ENCODE assay signal across 9 cellular contexts in genomic region chr2:172442072-172442895, GRCh38. TPM values are rescaled to one million over a fixed set of nuclear protein-coding genes. Genes with fewer than 3 reads are reported as not detected.
DNase-seq lines count a peak whose midpoint lies in the region; ATAC-seq, FAIRE-seq and TF ChIP-seq lines count a peak whose summit lies in the region.
"Had no signal": no experiment of that assay in that cellular context is flagged by ENCODE, and none has a peak within 500 bp of the region (broad histone marks: within the 10 kb centered on the region; RNA-seq: fewer than 3 reads in every experiment).

No MANE protein-coding gene starts in this region.

- H3K27me3 ChIP-seq in endothelial cell of umbilical vein (ENCODE audit: control insufficient read depth in 2 of 2, insufficient read depth in 2 of 2, low read length in 2 of 2) (no peaks in the 10 kb centered on the region), thyroid gland (no peaks in the 10 kb centered on the region)

- no TSS peak for BruUV-seq in endothelial cell of umbilical vein (replicated peaks; lab: Mats Ljungman, UMichigan)

- 64 to 75% methylated on average over 10 of the region's 10 CpGs for WGBS in thyroid gland, 2 donors

- no peak overlapping the region for H3K4me3 Mint-ChIP-seq in activated CD8-positive, alpha-beta memory T cell treated with anti-CD3 and anti-CD28 coated beads, Interleukin-2, amount 10 ng/mL, durations not matched to agents 7 days and 5 days

- POLR2A ChIA-PET in endothelial cell of umbilical vein (lab: Charles Lee): no interaction called here

- H3K36me3 Mint-ChIP-seq in activated CD8-positive, alpha-beta memory T cell treated with anti-CD3 and anti-CD28 coated beads, Interleukin-2, amount 10 ng/mL, durations not matched to agents 7 days and 5 days: peaks cover 4% of the 10 kb centered on the region

- no peaks in the 10 kb centered on the region for H3K9me3 ChIP-seq in endothelial cell of umbilical vein (replicated peaks; ENCODE audit: control insufficient read depth, insufficient read depth, low read length)
- no peaks in the 10 kb centered on the region for H3K9me3 ChIP-seq in thyroid gland

- FAIRE-seq in endothelial cell of umbilical vein (lab: Jason Lieb, UNC): peak; percentile 88
- FAIRE-seq in frontal cortex (lab: Jason Lieb, UNC): no peak
- FAIRE-seq: G401.6 had no signal

- dilution Hi-C loops in endothelial cell of umbilical vein (cut with MboI; ENCODE audit: extremely low pct_ligation_motif_present, low sequenced_read_pairs): loop anchor here (25.0 kb wide), 1 partner anchor 255 kb away; no protein-coding TSS in a partner anchor

- peak overlapping the region; percentile 16 for H3K4me2 ChIP-seq in endothelial cell of umbilical vein (ENCODE audit: insufficient read depth, low read length)

- H2AFZ ChIP-seq in endothelial cell of umbilical vein (ENCODE audit: low read depth, low read length): no peak overlapping the region

- no peak for TF ChIP-seq CTCF in endothelial cell of umbilical vein (IDR thresholded peaks at IDR 0.05; ENCODE audit: extremely low read depth in 1 of 2, insufficient read depth in 1 of 2, low read depth in 1 of 2, low read length in 2 of 2)
- no peak for TF ChIP-seq CTCF in thyroid gland (IDR thresholded peaks at IDR 0.05)

- peaks cover 31% of the 10 kb centered on the region for H3K4me1 Mint-ChIP-seq in activated CD8-positive, alpha-beta memory T cell treated with anti-CD3 and anti-CD28 coated beads, Interleukin-2, amount 10 ng/mL, durations not matched to agents 7 days and 5 days

- H3K27ac Mint-ChIP-seq in activated CD8-positive, alpha-beta memory T cell treated with anti-CD3 and anti-CD28 coated beads, Interleukin-2, amount 10 ng/mL, durations not matched to agents 7 days and 5 days: no peak overlapping the region

- no peak overlapping the region for H3K9ac ChIP-seq in endothelial cell of umbilical vein (replicated peaks; ENCODE audit: extremely low read depth, insufficient read depth, low read length)

- peak; percentile 27 for DNase-seq in activated CD8-positive, alpha-beta memory T cell treated with anti-CD3 and anti-CD28 coated beads, Interleukin-2, amount 50 U/mL, for 24 hours (ENCODE audit: extremely low read depth)
- no peak for DNase-seq in activated CD8-positive, alpha-beta memory T cell treated with anti-CD3 and anti-CD28 coated beads, Interleukin-2, amount 10 ng/mL, durations not matched to agents 7 days and 5 days
- DNase-seq in activated CD4-positive, alpha-beta T cell treated with anti-CD3 and anti-CD28 coated beads for 1 hour: peak; percentile 44
- peak; percentile 69 for DNase-seq in endothelial cell of umbilical vein (ENCODE audit: low read depth, low spot score)
- DNase-seq in skeletal muscle cell (ENCODE audit: low read depth): peak; percentile 68
- no peak for DNase-seq in thyroid gland
- DNase-seq in frontal cortex (ENCODE audit: low spot score in 2 of 2): no peak

- TF ChIP-seq POLR2A in endothelial cell of umbilical vein (IDR thresholded peaks at IDR 0.05; ENCODE audit: low read depth, low read length) (no peak), thyroid gland (IDR thresholded peaks at IDR 0.05) (no peak)

- H3K27ac ChIP-seq in endothelial cell of umbilical vein (ENCODE audit: insufficient read depth, low read depth, low read length) (peak overlapping the region; percentile 60), thyroid gland (no peak overlapping the region)

- intact Hi-C loops in endothelial cell of umbilical vein (cut with micrococcal nuclease) (no loop called here), thyroid gland (cut with DNase I) (no loop called here)

- no peaks in the 10 kb centered on the region for H3K9me1 ChIP-seq in endothelial cell of umbilical vein (replicated peaks; ENCODE audit: control insufficient read depth, extremely low read depth, insufficient read depth, low read length)

- H3K4me1 ChIP-seq in endothelial cell of umbilical vein (ENCODE audit: control insufficient read depth, extremely low read depth, insufficient read depth, low read length) (peaks cover 65% of the 10 kb centered on the region), thyroid gland (peaks cover 0 to 19% of the 10 kb centered on the region in 2 donors)

- ATAC-seq in activated CD8-positive, alpha-beta memory T cell treated with anti-CD3 and anti-CD28 coated beads, Interleukin-2, amount 10 ng/mL, durations not matched to agents 7 days and 5 days: no peak
- ATAC-seq in GM21381 (IDR thresholded peaks at IDR 0.05; ENCODE audit: unreplicated experiment): no peak

- no peaks in the 10 kb centered on the region for H3K9me3 Mint-ChIP-seq in activated CD8-positive, alpha-beta memory T cell treated with anti-CD3 and anti-CD28 coated beads, Interleukin-2, amount 10 ng/mL, durations not matched to agents 7 days and 5 days (ENCODE audit: low read depth)

- no peaks in the 10 kb centered on the region for H4K20me1 ChIP-seq in endothelial cell of umbilical vein (replicated peaks; ENCODE audit: control insufficient read depth, extremely low read depth, insufficient read depth, low read length)

- H3K79me2 ChIP-seq in endothelial cell of umbilical vein (ENCODE audit: control insufficient read depth, insufficient read depth, low read length): peaks cover 78% of the 10 kb centered on the region

- H3K27me3 Mint-ChIP-seq in activated CD8-positive, alpha-beta memory T cell treated with anti-CD3 and anti-CD28 coated beads, Interleukin-2, amount 10 ng/mL, durations not matched to agents 7 days and 5 days: peaks cover 12% of the 10 kb centered on the region

- no peak overlapping the region for H3K4me3 ChIP-seq in endothelial cell of umbilical vein (replicated peaks in 1 of 3; ENCODE audit: insufficient read depth in 1 of 3, low read depth in 1 of 3, low read length in 3 of 3)
- no peak overlapping the region for H3K4me3 ChIP-seq in skeletal muscle cell (ENCODE audit: low read depth, low read length)
- no peak overlapping the region for H3K4me3 ChIP-seq in thyroid gland (replicated peaks in 1 of 3)

- CTCF ChIA-PET in activated CD8-positive, alpha-beta memory T cell treated with anti-CD3 and anti-CD28 coated beads, Interleukin-2, amount 10 ng/mL, durations not matched to agents 7 days and 5 days (lab: Charles Lee): interaction anchor here (1.0 to 6.1 kb wide), 5 partner anchors 16 to 29 kb away, joined by 3 to 56 read pairs (median 3); no protein-coding TSS in a partner anchor
- CTCF ChIA-PET in endothelial cell of umbilical vein (lab: Charles Lee): interaction anchor here (0.6 to 7.5 kb wide), 9 partner anchors 10 to 874 kb away, joined by 3 to 112 read pairs (median 3); partner anchors contain the start of gene ITGA6

- H3K36me3 ChIP-seq in endothelial cell of umbilical vein (ENCODE audit: control insufficient read depth in 2 of 2, extremely low read depth in 1 of 2, insufficient read depth in 2 of 2, low read length in 2 of 2): no peaks in the 10 kb centered on the region
- no peaks in the 10 kb centered on the region for H3K36me3 ChIP-seq in thyroid gland

TF ChIP-seq in endothelial cell of umbilical vein, 7 proteins besides CTCF, POLR2A, EP300 and RAD21:
- TF ChIP-seq GATA2 (IDR thresholded peaks at IDR 0.05; ENCODE audit: insufficient read depth, insufficient read length, low read depth, low read length) (peak; percentile 60), JUN (IDR thresholded peaks at IDR 0.05; ENCODE audit: borderline replicate concordance, insufficient read depth, insufficient read length, low read depth) (peak; percentile 53), EZH2 (IDR thresholded peaks at IDR 0.05; ENCODE audit: borderline replicate concordance, low read depth, low read length, severe bottlenecking) (no peak), POLR2AphosphoS5 (IDR thresholded peaks at IDR 0.05; ENCODE audit: insufficient read depth, low read depth, low read length) (peak; percentile 27), MYC (IDR thresholded peaks at IDR 0.05; ENCODE audit: low read depth, low read length) (no peak), FOS (IDR thresholded peaks at IDR 0.05; ENCODE audit: borderline replicate concordance, insufficient read depth, low read length) (peak; percentile 93), MAX (IDR thresholded peaks at IDR 0.05; ENCODE audit: insufficient read depth, insufficient read length) (no peak)

RNA-seq across cellular contexts. Expression of gene ITGA6, which starts 14.9 kb away (rescaled TPM):
- total RNA-seq in activated CD8-positive, alpha-beta memory T cell treated with anti-CD3 and anti-CD28 coated beads, Interleukin-2, amount 10 ng/mL, durations not matched to agents 7 days and 5 days: 1 to 10 TPM; 2.2 to 5.5 TPM
- 174 and 208 TPM in 2 replicates for total RNA-seq in endothelial cell of umbilical vein
- polyA plus RNA-seq in endothelial cell of umbilical vein: 14.6 and 24.9 TPM in 2 replicates
- polyA plus RNA-seq in endothelial cell of umbilical vein (2011; cell fraction: cytosol; rRNA removed): 23.3 and 26.0 TPM in 2 replicates
- polyA plus RNA-seq in endothelial cell of umbilical vein (2011; cell fraction: nucleus; rRNA removed): 55.2 and 71.9 TPM in 2 replicates
- 78.4 and 153 TPM in 2 replicates for polyA plus RNA-seq in endothelial cell of umbilical vein (2012)
- polyA minus RNA-seq in endothelial cell of umbilical vein: 51.4 and 52.6 TPM in 2 replicates
- 5.8 TPM for polyA minus RNA-seq in endothelial cell of umbilical vein (2011; cell fraction: cytosol; rRNA and poly(A)+ RNA removed)
- 53.0 and 76.1 TPM in 2 replicates for polyA minus RNA-seq in endothelial cell of umbilical vein (2011; cell fraction: nucleus; rRNA and poly(A)+ RNA removed)
- total RNA-seq in thyroid gland: 10 to 100 TPM; 34.8 to 66.6 (median 52.7) TPM
- total RNA-seq in frontal cortex: 26.5 TPM

Comparison
In these comparisons a context has a peak if more than half of its experiments do, and no peak if none do; other contexts are left out.
1. DNase-seq: peak in activated CD8-positive, alpha-beta memory T cell treated with anti-CD3 and anti-CD28 coated beads, Interleukin-2, amount 50 U/mL, for 24 hours (single experiment), activated CD4-positive, alpha-beta T cell treated with anti-CD3 and anti-CD28 coated beads for 1 hour (single experiment), endothelial cell of umbilical vein (single experiment) and skeletal muscle cell (single experiment); none in activated CD8-positive, alpha-beta memory T cell treated with anti-CD3 and anti-CD28 coated beads, Interleukin-2, amount 10 ng/mL, durations not matched to agents 7 days and 5 days (single experiment), thyroid gland (0 of 2) and frontal cortex (0 of 2).